13 cellular contexts compared by ENCODE assay signal in genomic region chr3:110710156-110710555, GRCh38.
DNase-seq lines count a peak whose midpoint lies in the region; ATAC-seq, FAIRE-seq and TF ChIP-seq lines count a peak whose summit lies in the region.
"Had no signal": no experiment of that assay in that cellular context is flagged by ENCODE, and none has a peak within 500 bp of the region (broad histone marks: within the 10 kb centered on the region; RNA-seq: fewer than 3 reads in every experiment).

No MANE protein-coding gene starts in this region.

- DNase-seq in GM23338 (ENCODE audit: low spot score) (no peak), astrocyte (ENCODE audit: low read depth) (no peak), right lobe of liver (no peak), NCI-H2029 (lab: John Stamatoyannopoulos, UW) (no peak), epidermal melanocyte (ENCODE audit: insufficient read length, low spot score) (no peak), NCI-H748 treated with DMSO at 0.1 percent for 48 hours (lab: John Stamatoyannopoulos, UW) (no peak)
- DNase-seq: ACHN; CD4-positive, CD25-positive, alpha-beta regulatory T cell; H7; IMR-90; KG1 had no signal

- peaks cover 1% of the 10 kb centered on the region for H3K27me3 Mint-ChIP-seq in GM23338 (ENCODE audit: insufficient read depth, low read depth, poor library complexity)
- H3K27me3 Mint-ChIP-seq in astrocyte (ENCODE audit: low read depth, unreplicated experiment), result no peaks in the 10 kb centered on the region

- no peaks in the 10 kb centered on the region for H3K27me3 ChIP-seq in GM23338 (ENCODE audit: insufficient read depth)
- H3K27me3 ChIP-seq in HUES64 (ENCODE audit: insufficient read depth, low read length), result no peaks in the 10 kb centered on the region
- H3K27me3 ChIP-seq in astrocyte (ENCODE audit: insufficient read depth, low read length), result no peaks in the 10 kb centered on the region
- H3K27me3 ChIP-seq in right lobe of liver, result no peaks in the 10 kb centered on the region

- intact Hi-C loops in right lobe of liver (cut with DNase I), result no loop called here

- H3K9me2 ChIP-seq in GM23338 (ENCODE audit: insufficient read depth), result 0 out of 2 replicates have a peak, but pooled peaks cover 6% of the 10 kb centered on the region

- FAIRE-seq in astrocyte (lab: Jason Lieb, UNC), result no peak

- 89% methylated on average over 7 of the region's 7 CpGs for WGBS in HUES64
- 54% methylated on average over 7 of the region's 7 CpGs for WGBS in right lobe of liver (ENCODE audit: insufficient coverage, low coverage, low lambda C conversion rate, missing lambda C conversion rate)

- peaks cover 28% of the 10 kb centered on the region for H3K4me1 ChIP-seq in GM23338 (ENCODE audit: insufficient read depth)
- peaks cover 46% of the 10 kb centered on the region for H3K4me1 ChIP-seq in HUES64 (ENCODE audit: insufficient read depth, low read length)
- H3K4me1 ChIP-seq in astrocyte (ENCODE audit: insufficient read depth, low read length), result no peaks in the 10 kb centered on the region
- H3K4me1 ChIP-seq in right lobe of liver, result peaks cover 0 to 40% (median 7%) of the 10 kb centered on the region in 4 donors

- H4K20me1 ChIP-seq in GM23338 (replicated peaks; ENCODE audit: insufficient read depth), result no peaks in the 10 kb centered on the region
- H4K20me1 ChIP-seq in astrocyte (ENCODE audit: insufficient read depth, low read length), result no peaks in the 10 kb centered on the region
- H4K20me1 ChIP-seq: BLaER1 treated with 17β-estradiol and CSF1 and Interleukin-3, amounts not matched to agents 10 nM and 100 nM had no signal

- H3K4me3 ChIP-seq in GM23338, result no peak overlapping the region
- H3K4me3 ChIP-seq in HUES64 (ENCODE audit: low read length), result no peak overlapping the region
- no peak overlapping the region for H3K4me3 ChIP-seq in astrocyte (ENCODE audit: insufficient read depth, low read depth, low read length)
- no peak overlapping the region for H3K4me3 ChIP-seq in right lobe of liver
- H3K4me3 ChIP-seq: BLaER1 treated with 17β-estradiol and CSF1 and Interleukin-3, amounts not matched to agents 10 nM and 100 nM had no signal

- ATAC-seq in GM23338 (no peak), right lobe of liver (peak in 2 of 4 donors; percentile 30 to 35)

- peak overlapping the region; percentile 86; the same call in 1 of the 2 replicates for H3K27ac Mint-ChIP-seq in GM23338
- H3K27ac Mint-ChIP-seq in astrocyte (ENCODE audit: unreplicated experiment), result peak overlapping the region; percentile 29
- H3K27ac Mint-ChIP-seq: CD4-positive, CD25-positive, alpha-beta regulatory T cell had no signal

- peaks cover 41% of the 10 kb centered on the region for H3K4me1 Mint-ChIP-seq in GM23338
- peaks cover 21% of the 10 kb centered on the region for H3K4me1 Mint-ChIP-seq in astrocyte (ENCODE audit: low read depth, unreplicated experiment)
- H3K4me1 Mint-ChIP-seq: CD4-positive, CD25-positive, alpha-beta regulatory T cell had no signal

- H3K9ac ChIP-seq in HUES64 (ENCODE audit: low read depth, low read length) (no peak overlapping the region), astrocyte (ENCODE audit: low read length) (no peak overlapping the region)
- H3K9ac ChIP-seq: BLaER1 treated with 17β-estradiol and CSF1 and Interleukin-3, amounts not matched to agents 10 nM and 100 nM had no signal

- no peak overlapping the region for H3K4me3 Mint-ChIP-seq in GM23338
- H3K4me3 Mint-ChIP-seq in astrocyte (ENCODE audit: unreplicated experiment), result no peak overlapping the region
- H3K4me3 Mint-ChIP-seq: CD4-positive, CD25-positive, alpha-beta regulatory T cell had no signal

- peaks cover 31% of the 10 kb centered on the region for H3K9me3 Mint-ChIP-seq in GM23338
- H3K9me3 Mint-ChIP-seq in astrocyte (ENCODE audit: unreplicated experiment), result peaks cover 4% of the 10 kb centered on the region

- no peaks in the 10 kb centered on the region for H3F3A ChIP-seq in GM23338 (replicated peaks; ENCODE audit: low read depth)

- H3K27ac ChIP-seq in GM23338 (ENCODE audit: low read depth) (peak overlapping the region; percentile 68; the same call in 1 of the 2 replicates), HUES64 (ENCODE audit: low read depth, low read length) (peak overlapping the region; percentile 86), astrocyte (ENCODE audit: low read depth, low read length) (no peak overlapping the region), right lobe of liver (peak overlapping the region; percentile 12 to 80 (median 37))
- H3K27ac ChIP-seq: BLaER1 treated with 17β-estradiol and CSF1 and Interleukin-3, amounts not matched to agents 10 nM and 100 nM had no signal

- H2AFZ ChIP-seq in GM23338 (no peak overlapping the region), astrocyte (ENCODE audit: low read depth, low read length) (no peak overlapping the region)

- H3K4me2 ChIP-seq in GM23338 (no peak overlapping the region), astrocyte (ENCODE audit: low read length) (no peak overlapping the region)
- H3K4me2 ChIP-seq: BLaER1 treated with 17β-estradiol and CSF1 and Interleukin-3, amounts not matched to agents 10 nM and 100 nM had no signal

- no peak for TF ChIP-seq POLR2A in right lobe of liver (IDR thresholded peaks at IDR 0.05)

- no peaks in the 10 kb centered on the region for H3K79me2 ChIP-seq in GM23338 (replicated peaks; ENCODE audit: insufficient read depth)
- H3K79me2 ChIP-seq in astrocyte (ENCODE audit: insufficient read depth, low read length), result no peaks in the 10 kb centered on the region

- peaks cover 38% of the 10 kb centered on the region for H3K36me3 Mint-ChIP-seq in GM23338 (ENCODE audit: low read depth)
- peaks cover 2% of the 10 kb centered on the region for H3K36me3 Mint-ChIP-seq in astrocyte (ENCODE audit: low read depth, unreplicated experiment)
- H3K36me3 Mint-ChIP-seq: CD4-positive, CD25-positive, alpha-beta regulatory T cell had no signal

- TF ChIP-seq CTCF in GM23338 (conservative IDR thresholded peaks at IDR 0.05; ENCODE audit: low read depth in 2 of 2), result no peak
- no peak for TF ChIP-seq CTCF in astrocyte (IDR thresholded peaks at IDR 0.05; ENCODE audit: insufficient read depth, low read depth, low read length)
- TF ChIP-seq CTCF in right lobe of liver (IDR thresholded peaks at IDR 0.05), result no peak

- peaks cover 20% of the 10 kb centered on the region; the same call in 1 of the 2 replicates for H3K9me3 ChIP-seq in HUES64 (ENCODE audit: insufficient read depth, low read depth, low read length)
- H3K9me3 ChIP-seq in astrocyte (ENCODE audit: insufficient read depth, low read depth, low read length), result no peaks in the 10 kb centered on the region
- H3K9me3 ChIP-seq in right lobe of liver, result no peaks in the 10 kb centered on the region
- H3K9me3 ChIP-seq: BLaER1 treated with 17β-estradiol and CSF1 and Interleukin-3, amounts not matched to agents 10 nM and 100 nM had no signal

- peaks cover under 1% of the 10 kb centered on the region; the same call in 1 of the 2 replicates for H3K36me3 ChIP-seq in GM23338 (ENCODE audit: insufficient read depth)
- H3K36me3 ChIP-seq in HUES64 (ENCODE audit: insufficient read depth, low read length), result no peaks in the 10 kb centered on the region
- no peaks in the 10 kb centered on the region for H3K36me3 ChIP-seq in astrocyte (ENCODE audit: insufficient read depth, low read length)
- H3K36me3 ChIP-seq in right lobe of liver, result no peaks in the 10 kb centered on the region
- H3K36me3 ChIP-seq: BLaER1 treated with 17β-estradiol and CSF1 and Interleukin-3, amounts not matched to agents 10 nM and 100 nM had no signal

TF ChIP-seq in GM23338, 12 proteins besides CTCF, POLR2A, EP300 and RAD21:
- TF ChIP-seq EZH2 (IDR thresholded peaks at IDR 0.05; ENCODE audit: low read depth, unreplicated experiment) (no peak), CREB1 (CRISPR knock-in tag; IDR thresholded peaks at IDR 0.05; ENCODE audit: low read depth) (no peak), EZH2phosphoT487 (IDR thresholded peaks at IDR 0.05; ENCODE audit: unreplicated experiment) (no peak), ETS1 (IDR thresholded peaks at IDR 0.05) (no peak)
TF ChIP-seq in GM23338: peak in this region for 0.
